In the genomic region with DNA sequence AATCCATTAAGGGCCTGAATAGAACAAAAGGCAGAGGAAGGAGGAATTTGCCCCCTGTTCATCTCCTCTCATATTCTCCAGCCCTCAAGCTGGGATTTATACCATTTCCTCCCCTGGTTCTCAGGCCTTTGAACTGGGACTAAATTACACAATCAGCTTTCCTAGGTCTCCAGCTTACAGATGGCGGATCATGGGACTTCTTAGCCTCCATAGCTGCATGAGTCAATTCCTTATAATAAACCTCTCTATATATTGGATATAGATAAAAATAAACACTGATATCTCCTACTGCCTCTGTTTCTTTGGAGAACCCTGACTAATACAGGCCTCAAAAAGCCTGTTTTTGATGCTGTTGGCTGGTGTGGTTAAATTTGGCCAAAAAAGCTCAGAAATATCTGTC, we compare ENCODE assay signal across 3 cellular contexts.
"Had no signal": no experiment of that assay in that cellular context is flagged by ENCODE, and none has a peak within 500 bp of the region (broad histone marks: within the 10 kb centered on the region; RNA-seq: fewer than 3 reads in every experiment).

No MANE protein-coding gene starts in this region.

- ATAC-seq: GM12878 had no signal

- H3K4me3 ChIP-seq: GM12878 had no signal

- DNase-seq: GDM1, GF-D8 had no signal
